ENCODE assay signal across 1 cellular context in genomic region chr12:110186059-110186458, GRCh38.
TF ChIP-seq lines count a peak whose summit lies in the region.

No MANE protein-coding gene starts in this region.

TF ChIP-seq in K562, 482 proteins besides CTCF, POLR2A, EP300 and RAD21 (continued from another document and continues in another):
- TF ChIP-seq MGA (IDR thresholded peaks at IDR 0.05) (no peak), TSHZ1 (CRISPR knock-in tag; IDR thresholded peaks at IDR 0.05) (no peak), ZEB2 (IDR thresholded peaks at IDR 0.05) (peak; percentile 74), ZNF41 (CRISPR knock-in tag; conservative IDR thresholded peaks at IDR 0.05) (no peak), DPF2 (IDR thresholded peaks at IDR 0.05) (peak; percentile 34; the same call in 1 of the 2 replicates), ZFX (CRISPR knock-in tag; IDR thresholded peaks at IDR 0.05) (no peak), ETS2 (tag; IDR thresholded peaks at IDR 0.05; ENCODE audit: borderline replicate concordance, poor library complexity, severe bottlenecking) (no peak), EHMT2 (IDR thresholded peaks at IDR 0.05) (no peak), ZNF75A (CRISPR knock-in tag; IDR thresholded peaks at IDR 0.05) (no peak), GABPB2 (CRISPR knock-in tag; conservative IDR thresholded peaks at IDR 0.05) (no peak), CCAR2 (IDR thresholded peaks at IDR 0.05; ENCODE audit: low read depth, low read length) (no peak), FOXK1 (CRISPR knock-in tag; IDR thresholded peaks at IDR 0.05; ENCODE audit: borderline replicate concordance) (no peak), ZNF707 (CRISPR knock-in tag; conservative IDR thresholded peaks at IDR 0.05) (no peak), ADNP (tag; IDR thresholded peaks at IDR 0.05) (no peak), SPI1 (IDR thresholded peaks at IDR 0.05; ENCODE audit: borderline replicate concordance, low read depth, low read length) (no peak), POLR2H (tag; IDR thresholded peaks at IDR 0.05; ENCODE audit: low read depth) (no peak), CREB3 (tag; conservative IDR thresholded peaks at IDR 0.05; ENCODE audit: low read depth) (no peak), CREB1 (IDR thresholded peaks at IDR 0.05) (no peak), CREB1 (CRISPR knock-in tag; IDR thresholded peaks at IDR 0.05) (no peak)
- TF ChIP-seq, protein P1, sequence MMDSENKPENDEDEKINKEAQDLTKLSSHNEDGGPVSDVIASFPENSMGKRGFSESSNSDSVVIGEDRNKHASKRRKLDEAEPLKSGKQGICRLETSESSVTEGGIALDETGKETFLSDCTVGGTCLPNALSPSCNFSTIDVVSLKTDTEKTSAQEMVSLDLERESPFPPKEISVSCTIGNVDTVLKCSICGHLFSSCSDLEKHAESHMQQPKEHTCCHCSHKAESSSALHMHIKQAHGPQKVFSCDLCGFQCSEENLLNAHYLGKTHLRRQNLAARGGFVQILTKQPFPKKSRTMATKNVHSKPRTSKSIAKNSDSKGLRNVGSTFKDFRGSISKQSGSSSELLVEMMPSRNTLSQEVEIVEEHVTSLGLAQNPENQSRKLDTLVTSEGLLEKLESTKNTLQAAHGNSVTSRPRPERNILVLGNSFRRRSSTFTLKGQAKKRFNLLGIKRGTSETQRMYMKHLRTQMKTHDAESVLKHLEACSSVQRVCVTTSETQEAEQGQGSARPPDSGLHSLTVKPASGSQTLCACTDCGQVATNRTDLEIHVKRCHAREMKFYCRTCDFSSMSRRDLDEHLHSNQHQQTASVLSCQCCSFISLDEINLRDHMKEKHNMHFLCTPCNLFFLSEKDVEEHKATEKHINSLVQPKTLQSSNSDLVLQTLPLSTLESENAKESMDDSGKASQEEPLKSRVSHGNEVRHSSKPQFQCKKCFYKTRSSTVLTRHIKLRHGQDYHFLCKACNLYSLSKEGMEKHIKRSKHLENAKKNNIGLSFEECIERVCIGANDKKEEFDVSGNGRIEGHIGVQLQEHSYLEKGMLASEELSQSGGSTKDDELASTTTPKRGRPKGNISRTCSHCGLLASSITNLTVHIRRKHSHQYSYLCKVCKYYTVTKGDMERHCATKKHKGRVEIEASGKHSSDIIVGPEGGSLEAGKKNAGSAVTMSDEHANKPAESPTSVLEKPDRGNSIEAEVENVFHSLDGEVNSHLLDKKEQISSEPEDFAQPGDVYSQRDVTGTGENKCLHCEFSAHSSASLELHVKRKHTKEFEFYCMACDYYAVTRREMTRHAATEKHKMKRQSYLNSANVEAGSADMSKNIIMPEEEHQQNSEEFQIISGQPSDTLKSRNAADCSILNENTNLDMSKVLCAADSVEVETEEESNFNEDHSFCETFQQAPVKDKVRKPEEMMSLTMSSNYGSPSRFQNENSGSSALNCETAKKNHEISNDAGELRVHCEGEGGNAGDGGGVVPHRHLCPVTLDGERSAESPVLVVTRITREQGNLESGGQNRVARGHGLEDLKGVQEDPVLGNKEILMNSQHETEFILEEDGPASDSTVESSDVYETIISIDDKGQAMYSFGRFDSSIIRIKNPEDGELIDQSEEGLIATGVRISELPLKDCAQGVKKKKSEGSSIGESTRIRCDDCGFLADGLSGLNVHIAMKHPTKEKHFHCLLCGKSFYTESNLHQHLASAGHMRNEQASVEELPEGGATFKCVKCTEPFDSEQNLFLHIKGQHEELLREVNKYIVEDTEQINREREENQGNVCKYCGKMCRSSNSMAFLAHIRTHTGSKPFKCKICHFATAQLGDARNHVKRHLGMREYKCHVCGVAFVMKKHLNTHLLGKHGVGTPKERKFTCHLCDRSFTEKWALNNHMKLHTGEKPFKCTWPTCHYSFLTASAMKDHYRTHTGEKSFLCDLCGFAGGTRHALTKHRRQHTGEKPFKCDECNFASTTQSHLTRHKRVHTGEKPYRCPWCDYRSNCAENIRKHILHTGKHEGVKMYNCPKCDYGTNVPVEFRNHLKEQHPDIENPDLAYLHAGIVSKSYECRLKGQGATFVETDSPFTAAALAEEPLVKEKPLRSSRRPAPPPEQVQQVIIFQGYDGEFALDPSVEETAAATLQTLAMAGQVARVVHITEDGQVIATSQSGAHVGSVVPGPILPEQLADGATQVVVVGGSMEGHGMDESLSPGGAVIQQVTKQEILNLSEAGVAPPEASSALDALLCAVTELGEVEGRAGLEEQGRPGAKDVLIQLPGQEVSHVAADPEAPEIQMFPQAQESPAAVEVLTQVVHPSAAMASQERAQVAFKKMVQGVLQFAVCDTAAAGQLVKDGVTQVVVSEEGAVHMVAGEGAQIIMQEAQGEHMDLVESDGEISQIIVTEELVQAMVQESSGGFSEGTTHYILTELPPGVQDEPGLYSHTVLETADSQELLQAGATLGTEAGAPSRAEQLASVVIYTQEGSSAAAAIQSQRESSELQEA (IDR thresholded peaks at IDR 0.05; ENCODE audit: low read depth): no peak
- TF ChIP-seq, protein P2, sequence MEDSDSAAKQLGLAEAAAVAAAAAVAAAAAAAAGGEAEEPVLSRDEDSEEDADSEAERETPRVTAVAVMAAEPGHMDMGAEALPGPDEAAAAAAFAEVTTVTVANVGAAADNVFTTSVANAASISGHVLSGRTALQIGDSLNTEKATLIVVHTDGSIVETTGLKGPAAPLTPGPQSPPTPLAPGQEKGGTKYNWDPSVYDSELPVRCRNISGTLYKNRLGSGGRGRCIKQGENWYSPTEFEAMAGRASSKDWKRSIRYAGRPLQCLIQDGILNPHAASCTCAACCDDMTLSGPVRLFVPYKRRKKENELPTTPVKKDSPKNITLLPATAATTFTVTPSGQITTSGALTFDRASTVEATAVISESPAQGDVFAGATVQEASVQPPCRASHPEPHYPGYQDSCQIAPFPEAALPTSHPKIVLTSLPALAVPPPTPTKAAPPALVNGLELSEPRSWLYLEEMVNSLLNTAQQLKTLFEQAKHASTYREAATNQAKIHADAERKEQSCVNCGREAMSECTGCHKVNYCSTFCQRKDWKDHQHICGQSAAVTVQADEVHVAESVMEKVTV (CRISPR knock-in tag; IDR thresholded peaks at IDR 0.05): no peak
- TF ChIP-seq, protein P3, sequence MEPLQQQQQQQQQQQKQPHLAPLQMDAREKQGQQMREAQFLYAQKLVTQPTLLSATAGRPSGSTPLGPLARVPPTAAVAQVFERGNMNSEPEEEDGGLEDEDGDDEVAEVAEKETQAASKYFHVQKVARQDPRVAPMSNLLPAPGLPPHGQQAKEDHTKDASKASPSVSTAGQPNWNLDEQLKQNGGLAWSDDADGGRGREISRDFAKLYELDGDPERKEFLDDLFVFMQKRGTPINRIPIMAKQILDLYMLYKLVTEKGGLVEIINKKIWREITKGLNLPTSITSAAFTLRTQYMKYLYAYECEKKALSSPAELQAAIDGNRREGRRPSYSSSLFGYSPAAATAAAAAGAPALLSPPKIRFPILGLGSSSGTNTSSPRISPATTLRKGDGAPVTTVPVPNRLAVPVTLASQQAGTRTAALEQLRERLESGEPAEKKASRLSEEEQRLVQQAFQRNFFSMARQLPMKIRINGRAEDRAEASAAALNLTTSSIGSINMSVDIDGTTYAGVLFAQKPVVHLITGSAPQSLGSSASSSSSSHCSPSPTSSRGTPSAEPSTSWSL (CRISPR knock-in tag; IDR thresholded peaks at IDR 0.05; ENCODE audit: borderline replicate concordance): no peak
- TF ChIP-seq, protein P4, sequence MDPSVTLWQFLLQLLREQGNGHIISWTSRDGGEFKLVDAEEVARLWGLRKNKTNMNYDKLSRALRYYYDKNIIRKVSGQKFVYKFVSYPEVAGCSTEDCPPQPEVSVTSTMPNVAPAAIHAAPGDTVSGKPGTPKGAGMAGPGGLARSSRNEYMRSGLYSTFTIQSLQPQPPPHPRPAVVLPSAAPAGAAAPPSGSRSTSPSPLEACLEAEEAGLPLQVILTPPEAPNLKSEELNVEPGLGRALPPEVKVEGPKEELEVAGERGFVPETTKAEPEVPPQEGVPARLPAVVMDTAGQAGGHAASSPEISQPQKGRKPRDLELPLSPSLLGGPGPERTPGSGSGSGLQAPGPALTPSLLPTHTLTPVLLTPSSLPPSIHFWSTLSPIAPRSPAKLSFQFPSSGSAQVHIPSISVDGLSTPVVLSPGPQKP (CRISPR knock-in tag; IDR thresholded peaks at IDR 0.05): no peak
